In genomic region chr19:5052515-5052914, GRCh38 we compare ENCODE assay signal across 1 cellular context.
TF ChIP-seq lines count a peak whose summit lies in the region.

No MANE protein-coding gene starts in this region.

TF ChIP-seq in SK-N-SH treated with all-trans-retinoic acid at 6 μM for 48 hours, 23 proteins besides CTCF, POLR2A, EP300 and RAD21:
- TF ChIP-seq TSHZ2 (CRISPR knock-in tag; IDR thresholded peaks at IDR 0.05) (no peak), CSRNP3 (CRISPR knock-in tag; IDR thresholded peaks at IDR 0.05) (no peak), TOX (CRISPR knock-in tag; IDR thresholded peaks at IDR 0.05; ENCODE audit: borderline replicate concordance) (no peak), CREB5 (CRISPR knock-in tag; IDR thresholded peaks at IDR 0.05; ENCODE audit: low read depth) (no peak), TCF4 (CRISPR knock-in tag; IDR thresholded peaks at IDR 0.05; ENCODE audit: borderline replicate concordance) (no peak), ESRRG (CRISPR knock-in tag; IDR thresholded peaks at IDR 0.05) (no peak), ZFP3 (CRISPR knock-in tag; IDR thresholded peaks at IDR 0.05) (no peak), ZNF565 (CRISPR knock-in tag; conservative IDR thresholded peaks at IDR 0.05; ENCODE audit: low read depth) (no peak), ISL1 (CRISPR knock-in tag; IDR thresholded peaks at IDR 0.05) (no peak), ARNTL (CRISPR knock-in tag; IDR thresholded peaks at IDR 0.05; ENCODE audit: borderline replicate concordance, low read depth) (no peak), ZNF8 (CRISPR knock-in tag; IDR thresholded peaks at IDR 0.05) (no peak), BACH2 (CRISPR knock-in tag; IDR thresholded peaks at IDR 0.05; ENCODE audit: borderline replicate concordance) (no peak), PPARA (CRISPR knock-in tag; IDR thresholded peaks at IDR 0.05; ENCODE audit: borderline replicate concordance) (no peak), POU6F1 (CRISPR knock-in tag; IDR thresholded peaks at IDR 0.05; ENCODE audit: borderline replicate concordance, low read depth) (no peak), SNAI2 (CRISPR knock-in tag; IDR thresholded peaks at IDR 0.05) (no peak), GLIS3 (CRISPR knock-in tag; IDR thresholded peaks at IDR 0.05) (no peak), ZFP30 (CRISPR knock-in tag; IDR thresholded peaks at IDR 0.05) (no peak)
- TF ChIP-seq, protein P1, sequence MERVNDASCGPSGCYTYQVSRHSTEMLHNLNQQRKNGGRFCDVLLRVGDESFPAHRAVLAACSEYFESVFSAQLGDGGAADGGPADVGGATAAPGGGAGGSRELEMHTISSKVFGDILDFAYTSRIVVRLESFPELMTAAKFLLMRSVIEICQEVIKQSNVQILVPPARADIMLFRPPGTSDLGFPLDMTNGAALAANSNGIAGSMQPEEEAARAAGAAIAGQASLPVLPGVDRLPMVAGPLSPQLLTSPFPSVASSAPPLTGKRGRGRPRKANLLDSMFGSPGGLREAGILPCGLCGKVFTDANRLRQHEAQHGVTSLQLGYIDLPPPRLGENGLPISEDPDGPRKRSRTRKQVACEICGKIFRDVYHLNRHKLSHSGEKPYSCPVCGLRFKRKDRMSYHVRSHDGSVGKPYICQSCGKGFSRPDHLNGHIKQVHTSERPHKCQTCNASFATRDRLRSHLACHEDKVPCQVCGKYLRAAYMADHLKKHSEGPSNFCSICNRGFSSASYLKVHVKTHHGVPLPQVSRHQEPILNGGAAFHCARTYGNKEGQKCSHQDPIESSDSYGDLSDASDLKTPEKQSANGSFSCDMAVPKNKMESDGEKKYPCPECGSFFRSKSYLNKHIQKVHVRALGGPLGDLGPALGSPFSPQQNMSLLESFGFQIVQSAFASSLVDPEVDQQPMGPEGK (CRISPR knock-in tag; IDR thresholded peaks at IDR 0.05; ENCODE audit: borderline replicate concordance) = no peak
